Comparison of ENCODE assay signal across 13 cellular contexts in genomic region chr17:10046259-10046658, GRCh38.
"Had no signal": no experiment of that assay in that cellular context is flagged by ENCODE, and none has a peak within 500 bp of the region (broad histone marks: within the 10 kb centered on the region; RNA-seq: fewer than 3 reads in every experiment).

No MANE protein-coding gene starts in this region.

- H3K27me3 ChIP-seq: body of pancreas, ovary, transverse colon had no signal

- H3K4me3 ChIP-seq: body of pancreas, ovary, transverse colon had no signal

- H3K4me1 ChIP-seq: body of pancreas had no signal

- ATAC-seq: activated CD4-positive, CD25-positive, alpha-beta regulatory T cell treated with anti-CD3 and anti-CD28 coated beads, Interleukin-2, amount 50 U/mL, for 24 hours; body of pancreas; esophagus mucosa; left lobe of liver had no signal

- H3K9me3 ChIP-seq: body of pancreas, ovary, transverse colon had no signal

- DNase-seq: activated CD4-positive, alpha-beta T cell treated with anti-CD3 and anti-CD28 coated beads, Interleukin-2, amount 50 U/mL, for 4 hours; activated naive CD4-positive, alpha-beta T cell treated with anti-CD3 and anti-CD28 coated beads, Interleukin-2, amount 50 U/mL, for 16 hours; activated T-cell treated with anti-CD3 and anti-CD28 coated beads, Interleukin-2, amount 50 U/mL, for 1 hour; amniotic stem cell; body of pancreas; glutamatergic neuron; ovary; stimulated activated CD4-positive, alpha-beta T cell treated with anti-CD3 and anti-CD28 coated beads, Interleukin-4, amount 100 ng/mL, for 4 hours; substantia nigra; transverse colon had no signal

- H3K27ac ChIP-seq: body of pancreas, ovary had no signal

- H3K36me3 ChIP-seq: ovary, transverse colon had no signal
